In genomic region chr16:55203570-55203969, GRCh38 we compare ENCODE assay signal across 24 cellular contexts.
"Had no signal": no experiment of that assay in that cellular context is flagged by ENCODE, and none has a peak within 500 bp of the region (broad histone marks: within the 10 kb centered on the region; RNA-seq: fewer than 3 reads in every experiment).

No MANE protein-coding gene starts in this region.

- H3K36me3 ChIP-seq: gastroesophageal sphincter, neutrophil, pancreas, upper lobe of right lung had no signal

- H3K4me1 ChIP-seq: gastroesophageal sphincter, pancreas, psoas muscle, upper lobe of right lung had no signal

- H3K27ac ChIP-seq: coronary artery, epithelial cell of prostate, gastroesophageal sphincter, neutrophil, pancreas, psoas muscle, upper lobe of right lung had no signal

- ATAC-seq: activated CD4-positive, CD25-positive, alpha-beta regulatory T cell treated with anti-CD3 and anti-CD28 coated beads, Interleukin-2, amount 50 U/mL, for 24 hours; activated T-cell treated with anti-CD3 and anti-CD28 coated beads, Interleukin-2, amount 50 U/mL, for 72 hours; gastroesophageal sphincter; left ventricle myocardium superior; natural killer cell treated with Interleukin-12 subunit alpha and Interleukin-12 subunit beta and Interleukin-15 and Interleukin-18, amount 100 ng/mL, for 72 hours; pancreas; psoas muscle; right cardiac atrium; stimulated activated naive CD8-positive, alpha-beta T cell treated with anti-CD3 and anti-CD28 coated beads, Interleukin-15, Interleukin-2, amounts not matched to agents 100 U/mL and 50 U/mL, for 24 hours; upper lobe of right lung had no signal

- FAIRE-seq: pancreas had no signal

- H3K9me3 ChIP-seq: gastroesophageal sphincter, neutrophil, pancreas, psoas muscle, upper lobe of right lung had no signal

- H3K4me3 ChIP-seq: coronary artery, gastroesophageal sphincter, pancreas, psoas muscle, upper lobe of right lung had no signal

- H3K27me3 ChIP-seq: neutrophil, pancreas, upper lobe of right lung had no signal

- DNase-seq: activated CD4-positive, alpha-beta memory T cell treated with anti-CD3 and anti-CD28 coated beads, Interleukin-2, amount 10 ng/mL, durations not matched to agents 7 days and 5 days; activated CD4-positive, alpha-beta T cell treated with anti-CD3 and anti-CD28 coated beads, Interleukin-2, amount 10 ng/mL, durations not matched to agents 24 days and 14 days; activated effector memory CD4-positive, alpha-beta T cell treated with anti-CD3 and anti-CD28 coated beads, Interleukin-2, amount 50 U/mL, for 16 hours; activated naive CD4-positive, alpha-beta T cell treated with anti-CD3 and anti-CD28 coated beads, Interleukin-2, amount 10 ng/mL, durations not matched to agents 7 days and 5 days; activated T-cell treated with anti-CD3 and anti-CD28 coated beads, Interleukin-2, amount 50 U/mL, for 72 hours; amygdala; cerebellar nuclear complex; head of caudate nucleus; hypothalamus; left ventricle myocardium superior; mammary epithelial cell; midbrain; pancreas; psoas muscle; right cardiac atrium; stimulated activated CD4-positive, alpha-beta T cell treated with anti-CD3 and anti-CD28 coated beads, Interleukin-4, amount 100 ng/mL, for 4 hours; stimulated activated naive CD8-positive, alpha-beta T cell treated with anti-CD3 and anti-CD28 coated beads, Interleukin-15, Interleukin-2, amounts not matched to agents 100 U/mL and 50 U/mL, for 24 hours; upper lobe of right lung had no signal
